In the genomic region with DNA sequence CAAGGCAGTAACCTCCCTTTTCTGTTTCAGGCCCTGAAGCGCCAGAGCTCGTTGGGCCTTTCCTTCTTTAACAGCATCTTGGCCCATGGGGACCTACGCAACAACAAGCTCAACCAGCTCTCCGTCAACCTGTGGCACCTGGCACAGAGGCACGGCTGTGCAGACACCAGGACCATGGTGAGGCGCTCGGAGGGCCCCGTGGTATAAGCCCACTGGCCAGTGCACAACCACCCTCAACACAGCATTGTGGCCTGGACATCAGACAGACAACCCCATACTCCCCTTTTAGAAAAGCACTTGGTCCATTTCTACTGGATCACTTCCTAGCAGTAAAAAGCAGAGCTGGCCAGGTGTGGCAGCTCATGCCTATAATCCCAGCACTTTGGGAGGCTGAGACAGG, we compare ENCODE assay signal across 19 cellular contexts. TPM values are rescaled to one million over a fixed set of nuclear protein-coding genes. Genes with fewer than 3 reads are reported as not detected.
DNase-seq lines count a peak whose midpoint lies in the region; ATAC-seq, FAIRE-seq and TF ChIP-seq lines count a peak whose summit lies in the region.
"Had no signal": no experiment of that assay in that cellular context is flagged by ENCODE, and none has a peak within 500 bp of the region (broad histone marks: within the 10 kb centered on the region; RNA-seq: fewer than 3 reads in every experiment).

No MANE protein-coding gene starts in this region.

- H4K20me1 ChIP-seq in IMR-90 (ENCODE audit: insufficient read depth, low read length), result no peaks in the 10 kb centered on the region
- H4K20me1 ChIP-seq in fibroblast of lung (ENCODE audit: control insufficient read depth, extremely low read depth, insufficient read depth, low read length), result no peaks in the 10 kb centered on the region

- in situ Hi-C loops in IMR-90 (cut with MboI; ENCODE audit: low sequenced_read_pairs) (no loop called here), gastrocnemius medialis (cut with MboI; ENCODE audit: low sequenced_read_pairs in 4 of 4) (loop anchor here in 2 of 4 donors (5.0 to 25.0 kb wide), 2 partner anchors 188 kb away; partner anchors contain the start of gene GPRC5B (in 1 of the 2))

- no peak for DNase-seq in A549 (ENCODE audit: low read depth in 1 of 2, low spot score in 1 of 2)
- no peak for DNase-seq in IMR-90
- DNase-seq in fibroblast of lung (ENCODE audit: low read depth in 2 of 2), result no peak
- DNase-seq in gastrocnemius medialis, result no peak
- DNase-seq in activated CD4-positive, alpha-beta T cell treated with anti-CD3 and anti-CD28 coated beads, Interleukin-2, amount 10 ng/mL, durations not matched to agents 24 days and 14 days, result no peak
- no peak for DNase-seq in nucleus accumbens (lab: John Stamatoyannopoulos, UW)
- DNase-seq in HTR-8/SVneo (ENCODE audit: insufficient read length, low spot score), result no peak
- DNase-seq: activated CD8-positive, alpha-beta T cell treated with anti-CD3 and anti-CD28 coated beads, Interleukin-2, amount 10 ng/mL, durations not matched to agents 7 days and 5 days; activated naive CD8-positive, alpha-beta T cell treated with anti-CD3 and anti-CD28 coated beads, Interleukin-2, amount 10 ng/mL, durations not matched to agents 7 days and 5 days; effector memory CD4-positive, alpha-beta T cell; NCI-H524; Right ventricle myocardium superior; upper lobe of right lung had no signal

- no peak for TF ChIP-seq EP300 in A549 (IDR thresholded peaks at IDR 0.05)

- H3K4me1 ChIP-seq in A549 (peaks cover 58% of the 10 kb centered on the region), IMR-90 (ENCODE audit: control insufficient read depth, insufficient read depth, low read length) (peaks cover 17% of the 10 kb centered on the region), fibroblast of lung (ENCODE audit: control insufficient read depth, extremely low read depth, insufficient read depth, low read length) (peaks cover 22% of the 10 kb centered on the region), gastrocnemius medialis (peaks cover 32 to 58% of the 10 kb centered on the region in 2 donors)

- peaks cover 24 to 48% of the 10 kb centered on the region in 2 experiments for H3K79me1 ChIP-seq in IMR-90 (ENCODE audit: low read depth in 1 of 2, low read length in 2 of 2)

- no peaks in the 10 kb centered on the region for H3K27me3 Mint-ChIP-seq in activated CD4-positive, alpha-beta T cell treated with anti-CD3 and anti-CD28 coated beads, Interleukin-2, amount 10 ng/mL, durations not matched to agents 24 days and 14 days
- H3K27me3 Mint-ChIP-seq: activated naive CD8-positive, alpha-beta T cell treated with anti-CD3 and anti-CD28 coated beads, Interleukin-2, amount 10 ng/mL, durations not matched to agents 7 days and 5 days; IgD-negative memory B cell had no signal

- H3K9me1 ChIP-seq in IMR-90 (ENCODE audit: insufficient read depth, low read length), result peaks cover 26% of the 10 kb centered on the region

- H3K9me3 ChIP-seq in A549 (no peaks in the 10 kb centered on the region), IMR-90 (ENCODE audit: control insufficient read depth, insufficient read depth, low read length) (no peaks in the 10 kb centered on the region), fibroblast of lung (ENCODE audit: control insufficient read depth, insufficient read depth, low read depth, low read length) (no peaks in the 10 kb centered on the region), gastrocnemius medialis (no peaks in the 10 kb centered on the region)
- H3K9me3 ChIP-seq: upper lobe of right lung had no signal

- dilution Hi-C loops in IMR-90 (cut with HindIII; ENCODE audit: low sequenced_read_pairs, unreplicated experiment), result no loop called here

- H3K27me3 ChIP-seq in IMR-90 (ENCODE audit: control insufficient read depth, insufficient read depth, low read length) (no peaks in the 10 kb centered on the region), fibroblast of lung (ENCODE audit: control insufficient read depth, insufficient read depth, low read length) (no peaks in the 10 kb centered on the region), gastrocnemius medialis (no peaks in the 10 kb centered on the region)
- H3K27me3 ChIP-seq: cardiac muscle cell, upper lobe of right lung had no signal

- CTCF ChIA-PET in A549 (lab: Yijun Ruan, JAX), result interaction anchor here (0.9 to 2.9 kb wide), 5 partner anchors 8 to 186 kb away, joined by 3 to 22 read pairs (median 4); partner anchors contain the start of genes GPRC5B, IQCK and KNOP1
- CTCF ChIA-PET in IMR-90 (lab: Yijun Ruan, JAX), result interaction anchor here (1.0 kb wide), 1 partner anchor 18 kb away, joined by 3 read pairs; no protein-coding TSS in a partner anchor

- H3K27ac ChIP-seq in A549, result peak overlapping the region; percentile 55 to 63; a peak in 5 of 6 replicates
- no peak overlapping the region for H3K27ac ChIP-seq in IMR-90 (ENCODE audit: insufficient read depth, low read length)
- H3K27ac ChIP-seq in fibroblast of lung (ENCODE audit: insufficient read depth, low read length), result peak overlapping the region; percentile 31
- peak overlapping the region in 3 of 4 donors; percentile 72 to 77 (median 75) for H3K27ac ChIP-seq in gastrocnemius medialis
- H3K27ac ChIP-seq: upper lobe of right lung had no signal

- H3K4ac ChIP-seq in IMR-90 (ENCODE audit: low read depth, low read length), result peak overlapping the region; percentile 15; the same call in 1 of the 2 replicates

- no peak for TF ChIP-seq POLR2A in A549 (IDR thresholded peaks at IDR 0.05; ENCODE audit: low read length)
- TF ChIP-seq POLR2A in IMR-90 (IDR thresholded peaks at IDR 0.05; ENCODE audit: low read depth, low read length), result no peak
- no peak for TF ChIP-seq POLR2A in gastrocnemius medialis (IDR thresholded peaks at IDR 0.05)

- no peak overlapping the region for H3K18ac ChIP-seq in IMR-90 (ENCODE audit: low read depth, low read length)

- BruUV-seq in IMR-90 (replicated peaks; lab: Mats Ljungman, UMichigan), result no TSS peak

- ATAC-seq in A549, result no peak
- no peak for ATAC-seq in IMR-90 (ENCODE audit: low read depth)
- ATAC-seq in gastrocnemius medialis, result no peak
- ATAC-seq in HG02884 (IDR thresholded peaks at IDR 0.05; ENCODE audit: unreplicated experiment), result no peak
- ATAC-seq: activated CD8-positive, alpha-beta T cell treated with anti-CD3 and anti-CD28 coated beads, Interleukin-2, amount 10 ng/mL, durations not matched to agents 7 days and 5 days; upper lobe of right lung; WTC11 had no signal

- H3K27ac Mint-ChIP-seq in activated CD4-positive, alpha-beta T cell treated with anti-CD3 and anti-CD28 coated beads, Interleukin-2, amount 10 ng/mL, durations not matched to agents 24 days and 14 days, result no peak overlapping the region
- H3K27ac Mint-ChIP-seq: activated CD8-positive, alpha-beta T cell treated with anti-CD3 and anti-CD28 coated beads, Interleukin-2, amount 10 ng/mL, durations not matched to agents 7 days and 5 days; activated naive CD8-positive, alpha-beta T cell treated with anti-CD3 and anti-CD28 coated beads, Interleukin-2, amount 10 ng/mL, durations not matched to agents 7 days and 5 days; IgD-negative memory B cell; T-helper 1 cell treated with Interleukin-12 subunit alpha and Interleukin-12 subunit beta and Interleukin-4 antibody, amounts not matched to agents 30 μg/mL and 1 μg/mL, for 36 hours had no signal

- no peak overlapping the region for H2AK9ac ChIP-seq in IMR-90 (replicated peaks; ENCODE audit: low read depth, low read length, poor library complexity)

- H3K4me3 ChIP-seq in A549, result no peak overlapping the region
- H3K4me3 ChIP-seq in IMR-90 (ENCODE audit: insufficient read depth, low read depth, low read length), result no peak overlapping the region
- no peak overlapping the region for H3K4me3 ChIP-seq in fibroblast of lung (replicated peaks in 1 of 4; ENCODE audit: control extremely low read depth in 1 of 4, insufficient read depth in 1 of 4, low read depth in 3 of 4, low read length in 4 of 4)
- no peak overlapping the region for H3K4me3 ChIP-seq in gastrocnemius medialis
- H3K4me3 ChIP-seq: cardiac muscle cell, upper lobe of right lung had no signal

- H2BK15ac ChIP-seq in IMR-90 (ENCODE audit: low read depth, low read length), result no peak overlapping the region

- no peak for TF ChIP-seq RAD21 in A549 (conservative IDR thresholded peaks at IDR 0.05 in 1 of 2, IDR thresholded peaks at IDR 0.05 in 1 of 2)
- TF ChIP-seq RAD21 in IMR-90 (IDR thresholded peaks at IDR 0.05; ENCODE audit: low read length), result no peak

- H2BK5ac ChIP-seq in IMR-90 (ENCODE audit: low read depth, low read length, poor library complexity, severe bottlenecking), result no peak overlapping the region

- no peak overlapping the region for H4K5ac ChIP-seq in IMR-90 (ENCODE audit: low read depth, low read length)

- POLR2A ChIA-PET in A549 (lab: Yijun Ruan, JAX) (interaction anchor here (1.1 to 1.7 kb wide), 2 partner anchors 13 to 19 kb away, joined by 3 to 5 read pairs; partner anchors contain the start of genes IQCK and KNOP1), IMR-90 (lab: Charles Lee; ENCODE audit: unreplicated experiment) (interaction anchor here (0.5 kb wide), 1 partner anchor 688 kb away, joined by 3 read pairs; no protein-coding TSS in a partner anchor)

- no peak for TF ChIP-seq CTCF in A549 (IDR thresholded peaks at IDR 0.05)
- TF ChIP-seq CTCF in IMR-90 (conservative IDR thresholded peaks at IDR 0.05; ENCODE audit: low read depth, low read length), result no peak
- TF ChIP-seq CTCF in fibroblast of lung (conservative IDR thresholded peaks at IDR 0.05 in 1 of 2, IDR thresholded peaks at IDR 0.05 in 1 of 2; ENCODE audit: low read depth in 1 of 2, low read length in 2 of 2), result no peak
- TF ChIP-seq CTCF in gastrocnemius medialis (IDR thresholded peaks at IDR 0.05 in 4 of 5, conservative IDR thresholded peaks at IDR 0.05 in 1 of 5), result no peak

- FAIRE-seq in A549 (lab: Jason Lieb, UNC) (no peak), HTR-8/SVneo (lab: Jason Lieb, UNC) (no peak)

- no peaks in the 10 kb centered on the region for H3K9me3 Mint-ChIP-seq in activated CD4-positive, alpha-beta T cell treated with anti-CD3 and anti-CD28 coated beads, Interleukin-2, amount 10 ng/mL, durations not matched to agents 24 days and 14 days
- H3K9me3 Mint-ChIP-seq: activated naive CD8-positive, alpha-beta T cell treated with anti-CD3 and anti-CD28 coated beads, Interleukin-2, amount 10 ng/mL, durations not matched to agents 7 days and 5 days; IgD-negative memory B cell; mesothelial cell of epicardium; T-helper 1 cell treated with Interleukin-12 subunit alpha and Interleukin-12 subunit beta and Interleukin-4 antibody, amounts not matched to agents 30 μg/mL and 1 μg/mL, for 36 hours had no signal

- peaks cover 39% of the 10 kb centered on the region for H3K36me3 ChIP-seq in IMR-90 (ENCODE audit: control insufficient read depth, insufficient read depth, low read length)
- peaks cover 4% of the 10 kb centered on the region for H3K36me3 ChIP-seq in fibroblast of lung (ENCODE audit: control insufficient read depth, insufficient read depth, low read length)
- peaks cover 0 to 27% of the 10 kb centered on the region in 2 donors for H3K36me3 ChIP-seq in gastrocnemius medialis

- H3K9ac ChIP-seq in IMR-90 (ENCODE audit: low read depth, low read length) (no peak overlapping the region), fibroblast of lung (ENCODE audit: insufficient read depth, low read length) (no peak overlapping the region)

- peaks cover 21% of the 10 kb centered on the region for H3K4me1 Mint-ChIP-seq in activated CD4-positive, alpha-beta T cell treated with anti-CD3 and anti-CD28 coated beads, Interleukin-2, amount 10 ng/mL, durations not matched to agents 24 days and 14 days
- H3K4me1 Mint-ChIP-seq: WTC11 had no signal

- intact Hi-C loops in IMR-90 (cut with micrococcal nuclease) (no loop called here), gastrocnemius medialis (cut with DNase I; ENCODE audit: low total_unique reads) (loop anchor here (2.0 kb wide), 1 partner anchor 19 kb away; the partner anchor contains the start of genes IQCK and KNOP1)
- intact Hi-C loops in activated CD4-positive, alpha-beta T cell treated with anti-CD3 and anti-CD28 coated beads, Interleukin-2, amount 10 ng/mL, durations not matched to agents 24 days and 14 days (cut with micrococcal nuclease), result no loop called here

- H2AK5ac ChIP-seq in IMR-90 (ENCODE audit: low read depth, low read length), result no peak overlapping the region

- no peak overlapping the region for H3K56ac ChIP-seq in IMR-90 (ENCODE audit: extremely low read depth, insufficient read depth, low read length)

- H3K4me3 Mint-ChIP-seq in activated CD4-positive, alpha-beta T cell treated with anti-CD3 and anti-CD28 coated beads, Interleukin-2, amount 10 ng/mL, durations not matched to agents 24 days and 14 days, result no peak overlapping the region
- H3K4me3 Mint-ChIP-seq: activated CD8-positive, alpha-beta T cell treated with anti-CD3 and anti-CD28 coated beads, Interleukin-2, amount 10 ng/mL, durations not matched to agents 7 days and 5 days; activated naive CD8-positive, alpha-beta T cell treated with anti-CD3 and anti-CD28 coated beads, Interleukin-2, amount 10 ng/mL, durations not matched to agents 7 days and 5 days; IgD-negative memory B cell; mesothelial cell of epicardium; T-helper 1 cell treated with Interleukin-12 subunit alpha and Interleukin-12 subunit beta and Interleukin-4 antibody, amounts not matched to agents 30 μg/mL and 1 μg/mL, for 36 hours; WTC11 had no signal

- H2BK120ac ChIP-seq in IMR-90 (ENCODE audit: low read depth, low read length), result no peak overlapping the region

- H3K36me3 Mint-ChIP-seq in activated CD4-positive, alpha-beta T cell treated with anti-CD3 and anti-CD28 coated beads, Interleukin-2, amount 10 ng/mL, durations not matched to agents 24 days and 14 days (ENCODE audit: low read depth), result peaks cover 50% of the 10 kb centered on the region

- no peak overlapping the region for H3K23ac ChIP-seq in IMR-90 (ENCODE audit: low read depth, low read length)

- no peaks in the 10 kb centered on the region for H3K79me2 ChIP-seq in fibroblast of lung (ENCODE audit: control insufficient read depth, insufficient read depth, low read length)

- no peak overlapping the region for H2BK20ac ChIP-seq in IMR-90 (ENCODE audit: low read depth, low read length)

- H2AFZ ChIP-seq in IMR-90 (replicated peaks; ENCODE audit: low read length, poor library complexity), result no peak overlapping the region
- no peak overlapping the region for H2AFZ ChIP-seq in fibroblast of lung (ENCODE audit: low read length)

- 0 out of 2 replicates have a peak overlapping the region, but pooled peaks have one; percentile 14 for H3K14ac ChIP-seq in IMR-90 (replicated peaks; ENCODE audit: low read depth, low read length)

- no peak overlapping the region for H4K91ac ChIP-seq in IMR-90 (ENCODE audit: insufficient read depth, low read depth, low read length)

- H4K8ac ChIP-seq in IMR-90 (ENCODE audit: low read depth in 2 of 2, low read length in 2 of 2), result no peak overlapping the region

- 95% methylated on average over 7 of the region's 8 CpGs for WGBS in A549 (ENCODE audit: missing lambda C conversion rate)
- 100% methylated on average over 1 of the region's 8 CpGs; no CpG with 5 or more reads in 1 of the 2 experiments for WGBS in IMR-90 (ENCODE audit: extremely low coverage in 2 of 2, insufficient read length in 1 of 2), 2 experiments

- peak overlapping the region; percentile 78 for H3K4me2 ChIP-seq in A549
- H3K4me2 ChIP-seq in IMR-90 (ENCODE audit: low read depth, low read length), result no peak overlapping the region
- no peak overlapping the region for H3K4me2 ChIP-seq in fibroblast of lung (ENCODE audit: extremely low read depth, insufficient read depth, low read length)

RNA-seq across cellular contexts. Expression of gene KNOP1, which starts 18.6 kb away (rescaled TPM):
- polyA plus RNA-seq in A549 (2011; rRNA removed) (26.2 and 44.8 TPM in 2 replicates), A549 (2017; fragmentation: RNase III; extraction: RNeasy Plus Mini Kit Qiagen cat#74134 plus additional on column Dnase treatment) (38.2 to 39.2 TPM (median 39.1 TPM) in 3 replicates), IMR-90 (2012; rRNA removed) (6.9 and 7.0 TPM in 2 replicates), fibroblast of lung (10.7 and 12.1 TPM in 2 replicates)
- 12.5 and 15.0 TPM in 2 replicates for polyA plus RNA-seq in A549 (2012; cell fraction: cytosol; rRNA removed)
- 9.4 and 13.7 TPM in 2 replicates for polyA plus RNA-seq in A549 (2012; cell fraction: nucleus; rRNA removed)
- polyA minus RNA-seq in A549 (2011; rRNA and poly(A)+ RNA removed), result 20.1 and 20.5 TPM in 2 replicates
- total RNA-seq in IMR-90 (2012; rRNA removed) (8.4 and 10.6 TPM in 2 replicates), fibroblast of lung (7.8 and 9.2 TPM in 2 replicates), gastrocnemius medialis (1 to 10 TPM; 4.1 to 9.2 (median 5.5) TPM)
- 2.2 and 6.1 TPM in 2 replicates for polyA plus RNA-seq in IMR-90 (2012; cell fraction: cytosol; rRNA removed)
- polyA plus RNA-seq in IMR-90 (2012; cell fraction: nucleus; rRNA removed; ENCODE audit: low replicate concordance), result 1.4 and 4.3 TPM in 2 replicates
- 18.1 and 19.5 TPM in 2 replicates for polyA plus RNA-seq in fibroblast of lung (2012)
- 4.0 and 7.7 TPM in 2 replicates for polyA minus RNA-seq in fibroblast of lung (ENCODE audit: low replicate concordance)
- 36.9 and 37.0 TPM in 2 replicates for total RNA-seq in activated CD4-positive, alpha-beta T cell treated with anti-CD3 and anti-CD28 coated beads, Interleukin-2, amount 10 ng/mL, durations not matched to agents 24 days and 14 days

RNA-seq across cellular contexts. Expression of gene IQCK, which starts 18.6 kb away (rescaled TPM):
- polyA plus RNA-seq in A549 (2011; rRNA removed), result 13.0 and 15.6 TPM in 2 replicates
- 8.0 and 8.2 TPM in 2 replicates for polyA plus RNA-seq in A549 (2012; cell fraction: cytosol; rRNA removed)
- polyA plus RNA-seq in A549 (2012; cell fraction: nucleus; rRNA removed), result 6.5 and 14.2 TPM in 2 replicates
- polyA plus RNA-seq in A549 (2017; fragmentation: RNase III; extraction: RNeasy Plus Mini Kit Qiagen cat#74134 plus additional on column Dnase treatment), result 10.3 to 12.5 TPM (median 12.1 TPM) in 3 replicates
- 7.5 and 7.8 TPM in 2 replicates for polyA minus RNA-seq in A549 (2011; rRNA and poly(A)+ RNA removed)
- 4.2 and 5.4 TPM in 2 replicates for total RNA-seq in IMR-90 (2012; rRNA removed)
- polyA plus RNA-seq in IMR-90 (2012; rRNA removed), result 4.1 and 4.2 TPM in 2 replicates
- polyA plus RNA-seq in IMR-90 (2012; cell fraction: cytosol; rRNA removed), result 3.7 and 6.6 TPM in 2 replicates
- polyA plus RNA-seq in IMR-90 (2012; cell fraction: nucleus; rRNA removed; ENCODE audit: low replicate concordance), result 6.1 and 9.2 TPM in 2 replicates
- total RNA-seq in fibroblast of lung, result 4.6 and 6.4 TPM in 2 replicates
- 8.9 and 9.9 TPM in 2 replicates for polyA plus RNA-seq in fibroblast of lung
- 4.5 and 5.6 TPM in 2 replicates for polyA plus RNA-seq in fibroblast of lung (2012)
- 0.11 and 3.2 TPM in 2 replicates for polyA minus RNA-seq in fibroblast of lung (ENCODE audit: low replicate concordance)
- total RNA-seq in gastrocnemius medialis, result 10 to 100 TPM in 2 of 4 donors, 1 to 10 TPM in 2; 8.3 to 17.3 (median 9.4) TPM
- total RNA-seq in activated CD4-positive, alpha-beta T cell treated with anti-CD3 and anti-CD28 coated beads, Interleukin-2, amount 10 ng/mL, durations not matched to agents 24 days and 14 days, result 1.0 and 2.0 TPM in 2 replicates
